8 cellular contexts compared by ENCODE assay signal in the genomic region with DNA sequence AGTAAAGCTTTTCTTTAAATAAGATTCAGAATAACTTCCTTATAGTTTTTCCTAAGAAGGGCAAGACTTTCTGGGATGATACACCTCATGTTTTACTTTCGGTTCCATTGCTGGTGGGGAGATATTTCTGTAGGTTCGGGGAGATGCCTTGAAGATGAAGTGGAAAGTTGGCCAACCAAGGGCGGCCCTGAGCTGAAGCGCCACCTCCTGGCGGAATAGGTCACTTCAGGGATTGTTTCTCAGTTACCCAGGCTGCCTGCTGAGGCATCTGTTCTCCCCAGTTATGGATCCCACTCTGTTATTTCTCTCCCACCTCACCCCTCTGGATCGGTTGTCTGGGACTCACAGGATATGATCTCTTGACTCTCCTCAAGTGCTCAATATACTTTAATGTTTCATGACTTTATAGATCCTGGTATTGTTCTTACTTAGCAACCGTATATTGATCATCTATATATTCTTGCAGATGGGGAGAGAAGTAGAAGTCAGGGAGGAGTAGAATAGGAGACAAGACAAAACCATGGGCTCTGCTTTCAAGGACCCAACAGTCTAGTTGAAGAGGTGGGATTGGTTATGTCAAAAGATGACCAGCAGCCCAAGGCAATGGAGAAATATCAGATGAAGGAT. TPM values are rescaled to one million over a fixed set of nuclear protein-coding genes. Genes with fewer than 3 reads are reported as not detected.
DNase-seq lines count a peak whose midpoint lies in the region; ATAC-seq and TF ChIP-seq lines count a peak whose summit lies in the region.

No MANE protein-coding gene starts in this region.

- intact Hi-C loops in posterior cingulate gyrus (cut with DNase I) = loop anchor here (1.0 kb wide), 1 partner anchor 24 kb away; a partner anchor contains a TSS

- H3K27ac ChIP-seq in OCI-LY3 (ENCODE audit: low read length) = no peak overlapping the region

- H3K27me3 ChIP-seq in OCI-LY3 (ENCODE audit: low read depth, low read length) = no peaks in the 10 kb centered on the region

- H3K9ac ChIP-seq in OCI-LY3 (ENCODE audit: low read length) = no peak overlapping the region

- no peaks in the 10 kb centered on the region for H3K36me3 ChIP-seq in OCI-LY3 (replicated peaks; ENCODE audit: low read depth, low read length)

- H4K20me1 ChIP-seq in OCI-LY3 (ENCODE audit: insufficient read depth, low read length) = no peaks in the 10 kb centered on the region

- DNase-seq in CD1c-positive myeloid dendritic cell (ENCODE audit: extremely low spot score) (peak; percentile 65), activated T-cell treated with anti-CD3 and anti-CD28 coated beads for 24 hours (ENCODE audit: low read depth) (peak; percentile 48), fibroblast of the aortic adventitia (ENCODE audit: low read depth) (peak; percentile 72), posterior cingulate gyrus (peak in 9 of 10 donors; percentile 37 to 93 (median 73)), NCI-H446 treated with DMSO at 0.1 percent for 48 hours (lab: John Stamatoyannopoulos, UW) (no peak)

- H3K4me3 ChIP-seq in OCI-LY3 (ENCODE audit: low read length) = no peak overlapping the region
- no peak overlapping the region for H3K4me3 ChIP-seq in fibroblast of the aortic adventitia (ENCODE audit: low read depth, low read length)

- H3K4me1 ChIP-seq in OCI-LY3 (ENCODE audit: low read length) = no peaks in the 10 kb centered on the region

- H3K79me2 ChIP-seq in OCI-LY3 (ENCODE audit: low read length) = no peaks in the 10 kb centered on the region

- TF ChIP-seq CTCF in OCI-LY3 (IDR thresholded peaks at IDR 0.05; ENCODE audit: low read depth, low read length) (peak; percentile 72), fibroblast of the aortic adventitia (IDR thresholded peaks at IDR 0.05; ENCODE audit: insufficient read depth, low read length) (peak; percentile 84)

- no peak overlapping the region for H2AFZ ChIP-seq in OCI-LY3 (ENCODE audit: low read depth, low read length)

- peak overlapping the region; percentile 45 for H3K4me2 ChIP-seq in OCI-LY3 (ENCODE audit: low read length)

- ATAC-seq in GM18870 (IDR thresholded peaks at IDR 0.05; ENCODE audit: unreplicated experiment) = peak; percentile 93
- peak; percentile 97 for ATAC-seq in HG03066 (IDR thresholded peaks at IDR 0.05; ENCODE audit: low read depth, unreplicated experiment)

- H3K9me3 ChIP-seq in OCI-LY3 (ENCODE audit: insufficient read depth, low read length) = no peaks in the 10 kb centered on the region

RNA-seq across cellular contexts. Expression of a gene that starts 23.4 kb away (rescaled TPM):
- not detected in 2 replicates for total RNA-seq in fibroblast of the aortic adventitia (ENCODE audit: low replicate concordance)
